1 cellular context compared by ENCODE assay signal in genomic region chr22:30036656-30037055, GRCh38.
TF ChIP-seq lines count a peak whose summit lies in the region.

No MANE protein-coding gene starts in this region.

TF ChIP-seq in K562, 482 proteins besides CTCF, POLR2A, EP300 and RAD21:
- TF ChIP-seq HNRNPUL1 (IDR thresholded peaks at IDR 0.05; ENCODE audit: low read length) (no peak), RB1 (IDR thresholded peaks at IDR 0.05; ENCODE audit: low read depth) (no peak), ARNT (IDR thresholded peaks at IDR 0.05) (no peak), FOSL1 (tag; conservative IDR thresholded peaks at IDR 0.05) (peak; percentile 78), KLF6 (CRISPR knock-in tag; IDR thresholded peaks at IDR 0.05; ENCODE audit: borderline replicate concordance) (no peak), HEY1 (CRISPR knock-in tag; IDR thresholded peaks at IDR 0.05; ENCODE audit: borderline replicate concordance) (no peak), ZFX (CRISPR knock-in tag; IDR thresholded peaks at IDR 0.05) (no peak), JUND (IDR thresholded peaks at IDR 0.05; ENCODE audit: borderline replicate concordance, low read depth, low read length) (peak; percentile 62; the same call in 1 of the 2 replicates), JUND (tag; IDR thresholded peaks at IDR 0.05; ENCODE audit: borderline replicate concordance, low read depth, low read length) (peak; percentile 68; the same call in 1 of the 3 replicates), ZBTB12 (CRISPR knock-in tag; IDR thresholded peaks at IDR 0.05) (no peak), ZNF253 (CRISPR knock-in tag; conservative IDR thresholded peaks at IDR 0.05) (no peak), BRD9 (IDR thresholded peaks at IDR 0.05; ENCODE audit: low read depth, partially characterized antibody) (no peak), ZBTB49 (CRISPR knock-in tag; IDR thresholded peaks at IDR 0.05; ENCODE audit: borderline replicate concordance) (no peak), ELF2 (CRISPR knock-in tag; IDR thresholded peaks at IDR 0.05) (no peak), FOXP4 (CRISPR knock-in tag; IDR thresholded peaks at IDR 0.05; ENCODE audit: borderline replicate concordance) (no peak), NCOA6 (IDR thresholded peaks at IDR 0.05) (no peak), TBL1XR1 (IDR thresholded peaks at IDR 0.05; ENCODE audit: low read length in 2 of 2) (no peak), ZNF175 (CRISPR knock-in tag; IDR thresholded peaks at IDR 0.05; ENCODE audit: low read depth) (no peak), BCOR (IDR thresholded peaks at IDR 0.05) (no peak), FUS (optimal IDR thresholded peaks at IDR 0.05; ENCODE audit: low read depth, low read length) (no peak), SUPT5H (IDR thresholded peaks at IDR 0.05) (no peak), KDM1A (IDR thresholded peaks at IDR 0.05) (no peak), ZNF77 (CRISPR knock-in tag; IDR thresholded peaks at IDR 0.05) (no peak), MBD2 (IDR thresholded peaks at IDR 0.05; ENCODE audit: borderline replicate concordance, low read depth) (no peak), ETV1 (tag; conservative IDR thresholded peaks at IDR 0.05; ENCODE audit: low read depth) (no peak), ZNF431 (CRISPR knock-in tag; IDR thresholded peaks at IDR 0.05) (no peak)
- TF ChIP-seq, protein P1, sequence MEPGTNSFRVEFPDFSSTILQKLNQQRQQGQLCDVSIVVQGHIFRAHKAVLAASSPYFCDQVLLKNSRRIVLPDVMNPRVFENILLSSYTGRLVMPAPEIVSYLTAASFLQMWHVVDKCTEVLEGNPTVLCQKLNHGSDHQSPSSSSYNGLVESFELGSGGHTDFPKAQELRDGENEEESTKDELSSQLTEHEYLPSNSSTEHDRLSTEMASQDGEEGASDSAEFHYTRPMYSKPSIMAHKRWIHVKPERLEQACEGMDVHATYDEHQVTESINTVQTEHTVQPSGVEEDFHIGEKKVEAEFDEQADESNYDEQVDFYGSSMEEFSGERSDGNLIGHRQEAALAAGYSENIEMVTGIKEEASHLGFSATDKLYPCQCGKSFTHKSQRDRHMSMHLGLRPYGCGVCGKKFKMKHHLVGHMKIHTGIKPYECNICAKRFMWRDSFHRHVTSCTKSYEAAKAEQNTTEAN (CRISPR knock-in tag; IDR thresholded peaks at IDR 0.05): no peak
- TF ChIP-seq, protein P2, sequence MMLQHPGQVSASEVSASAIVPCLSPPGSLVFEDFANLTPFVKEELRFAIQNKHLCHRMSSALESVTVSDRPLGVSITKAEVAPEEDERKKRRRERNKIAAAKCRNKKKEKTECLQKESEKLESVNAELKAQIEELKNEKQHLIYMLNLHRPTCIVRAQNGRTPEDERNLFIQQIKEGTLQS (IDR thresholded peaks at IDR 0.05): peak; percentile 58
- TF ChIP-seq, protein P2 (CRISPR knock-in tag; conservative IDR thresholded peaks at IDR 0.05): no peak
TF ChIP-seq in K562: peak in this region for 3.
